19 cellular contexts compared by ENCODE assay signal in genomic region chr14:75467763-75468162, GRCh38. TPM values are rescaled to one million over a fixed set of nuclear protein-coding genes. Genes with fewer than 3 reads are reported as not detected.
"Had no signal": no experiment of that assay in that cellular context is flagged by ENCODE, and none has a peak within 500 bp of the region (broad histone marks: within the 10 kb centered on the region; RNA-seq: fewer than 3 reads in every experiment).

No MANE protein-coding gene starts in this region.

- H3K27ac Mint-ChIP-seq: activated CD4-positive, alpha-beta T cell treated with anti-CD3 and anti-CD28 coated beads, Interleukin-2, amount 10 ng/mL, durations not matched to agents 7 days and 5 days; activated naive CD4-positive, alpha-beta T cell treated with anti-CD3 and anti-CD28 coated beads, Interleukin-2, amount 10 ng/mL, durations not matched to agents 7 days and 5 days; activated naive CD8-positive, alpha-beta T cell treated with anti-CD3 and anti-CD28 coated beads, Interleukin-2, amount 50 U/mL, for 24 hours; immature natural killer cell had no signal

- H3K4me1 Mint-ChIP-seq: activated naive CD4-positive, alpha-beta T cell treated with anti-CD3 and anti-CD28 coated beads, Interleukin-2, amount 10 ng/mL, durations not matched to agents 7 days and 5 days; activated naive CD8-positive, alpha-beta T cell treated with anti-CD3 and anti-CD28 coated beads, Interleukin-2, amount 50 U/mL, for 24 hours; central memory CD8-positive, alpha-beta T cell had no signal

- H3K27me3 Mint-ChIP-seq: activated CD4-positive, alpha-beta T cell treated with anti-CD3 and anti-CD28 coated beads, Interleukin-2, amount 10 ng/mL, durations not matched to agents 7 days and 5 days; activated naive CD4-positive, alpha-beta T cell treated with anti-CD3 and anti-CD28 coated beads, Interleukin-2, amount 10 ng/mL, durations not matched to agents 7 days and 5 days; activated naive CD8-positive, alpha-beta T cell treated with anti-CD3 and anti-CD28 coated beads, Interleukin-2, amount 50 U/mL, for 24 hours; central memory CD8-positive, alpha-beta T cell had no signal

- H3K27ac ChIP-seq: brain microvascular endothelial cell, lower lobe of right lung, parathyroid adenoma, vagina had no signal

- H3K9me3 ChIP-seq: lower lobe of right lung, tibial nerve, vagina had no signal

- H3K4me3 Mint-ChIP-seq: activated CD4-positive, alpha-beta T cell treated with anti-CD3 and anti-CD28 coated beads, Interleukin-2, amount 10 ng/mL, durations not matched to agents 7 days and 5 days; activated naive CD4-positive, alpha-beta T cell treated with anti-CD3 and anti-CD28 coated beads, Interleukin-2, amount 10 ng/mL, durations not matched to agents 7 days and 5 days; activated naive CD8-positive, alpha-beta T cell treated with anti-CD3 and anti-CD28 coated beads, Interleukin-2, amount 50 U/mL, for 24 hours; activated T-cell treated with anti-CD3 and anti-CD28 coated beads, Interleukin-2, amount 50 U/mL, for 4 hours; central memory CD8-positive, alpha-beta T cell; immature natural killer cell; naive thymus-derived CD8-positive, alpha-beta T cell had no signal

- H3K36me3 Mint-ChIP-seq: activated naive CD4-positive, alpha-beta T cell treated with anti-CD3 and anti-CD28 coated beads, Interleukin-2, amount 10 ng/mL, durations not matched to agents 7 days and 5 days; immature natural killer cell; naive thymus-derived CD8-positive, alpha-beta T cell had no signal

- H3K4me3 ChIP-seq: coronary artery, lower lobe of right lung, tibial nerve, vagina had no signal

- H3K9me3 Mint-ChIP-seq: activated CD4-positive, alpha-beta T cell treated with anti-CD3 and anti-CD28 coated beads, Interleukin-2, amount 10 ng/mL, durations not matched to agents 7 days and 5 days; activated naive CD4-positive, alpha-beta T cell treated with anti-CD3 and anti-CD28 coated beads, Interleukin-2, amount 10 ng/mL, durations not matched to agents 7 days and 5 days; activated naive CD8-positive, alpha-beta T cell treated with anti-CD3 and anti-CD28 coated beads, Interleukin-2, amount 50 U/mL, for 24 hours; activated T-cell treated with anti-CD3 and anti-CD28 coated beads, Interleukin-2, amount 50 U/mL, for 4 hours; central memory CD8-positive, alpha-beta T cell; naive thymus-derived CD8-positive, alpha-beta T cell had no signal

- H3K27me3 ChIP-seq: brain microvascular endothelial cell, tibial nerve, vagina had no signal

- ATAC-seq: activated CD4-positive, CD25-positive, alpha-beta regulatory T cell treated with anti-CD3 and anti-CD28 coated beads, Interleukin-2, amount 50 U/mL, for 24 hours; activated naive CD8-positive, alpha-beta T cell treated with anti-CD3 and anti-CD28 coated beads, Interleukin-2, amount 50 U/mL, for 24 hours; activated T-cell treated with anti-CD3 and anti-CD28 coated beads, Interleukin-2, amount 50 U/mL, for 4 hours; lower lobe of right lung; naive thymus-derived CD8-positive, alpha-beta T cell; SK-N-SH treated with all-trans-retinoic acid at 6 μM for 48 hours had no signal

- DNase-seq: activated CD4-positive, alpha-beta T cell treated with anti-CD3 and anti-CD28 coated beads, Interleukin-2, amount 10 ng/mL, durations not matched to agents 7 days and 5 days; activated CD8-positive, alpha-beta memory T cell treated with anti-CD3 and anti-CD28 coated beads, Interleukin-2, amount 50 U/mL, for 4 hours; activated naive CD4-positive, alpha-beta T cell treated with anti-CD3 and anti-CD28 coated beads, Interleukin-2, amount 10 ng/mL, durations not matched to agents 7 days and 5 days; activated naive CD8-positive, alpha-beta T cell treated with anti-CD3 and anti-CD28 coated beads, Interleukin-2, amount 50 U/mL, for 24 hours; activated T-cell treated with anti-CD3 and anti-CD28 coated beads, Interleukin-2, amount 50 U/mL, for 4 hours; anterior cingulate cortex; brain microvascular endothelial cell; immature natural killer cell; lower lobe of right lung; naive thymus-derived CD8-positive, alpha-beta T cell; T-helper 1 cell; T1000 had no signal

RNA-seq across cellular contexts. Expression of gene JDP2, which starts 39.9 kb away (rescaled TPM):
- polyA plus RNA-seq: naive thymus-derived CD8-positive, alpha-beta T cell had no signal
